In genomic region chr22:40043793-40044101, GRCh38 we compare ENCODE assay signal across 8 cellular contexts. TPM values are rescaled to one million over a fixed set of nuclear protein-coding genes. Genes with fewer than 3 reads are reported as not detected.
A peak's percentile ranks its signal among the peaks of the same experiment; 100 is the strongest.
DNase-seq lines count a peak whose midpoint lies in the region; ATAC-seq and TF ChIP-seq lines count a peak whose summit lies in the region.

No MANE protein-coding gene starts in this region.

- peak overlapping the region; percentile 99 for H3K27ac Mint-ChIP-seq in progenitor cell of endocrine pancreas

- no peak for TF ChIP-seq POLR2A in esophagus muscularis mucosa (IDR thresholded peaks at IDR 0.05; ENCODE audit: low read depth)

- H3K27ac ChIP-seq in DOHH2 (ENCODE audit: low read depth, low read length) (peak overlapping the region; percentile 59), RWPE2 (ENCODE audit: poor library complexity, severe bottlenecking) (peak overlapping the region; percentile 17), esophagus muscularis mucosa (replicated peaks in 1 of 4) (peak overlapping the region; percentile 91 to 98 (median 94))

- 49% methylated on average over 5 of the region's 5 CpGs for WGBS in esophagus muscularis mucosa

- H3K36me3 ChIP-seq in DOHH2 (ENCODE audit: control insufficient read depth, low read length) (no peaks in the 10 kb centered on the region; the same call in 1 of the 2 replicates), RWPE2 (ENCODE audit: low read depth) (no peaks in the 10 kb centered on the region), esophagus muscularis mucosa (no peaks in the 10 kb centered on the region)

- peaks cover 35% of the 10 kb centered on the region for H3K79me2 ChIP-seq in DOHH2 (ENCODE audit: control insufficient read depth, low read length)

- H3K4me1 ChIP-seq in DOHH2 (ENCODE audit: control insufficient read depth, low read length) (peaks cover 34% of the 10 kb centered on the region), RWPE2 (ENCODE audit: insufficient read depth, poor library complexity, severe bottlenecking) (peaks cover 19% of the 10 kb centered on the region), esophagus muscularis mucosa (peaks cover 45 to 69% (median 65%) of the 10 kb centered on the region in 4 donors)

- peaks cover 16% of the 10 kb centered on the region; the same call in 1 of the 2 replicates for H3K27me3 ChIP-seq in DOHH2 (ENCODE audit: control insufficient read depth, low read length)
- no peaks in the 10 kb centered on the region for H3K27me3 ChIP-seq in RWPE2 (ENCODE audit: insufficient read depth, poor library complexity, severe bottlenecking)
- no peaks in the 10 kb centered on the region for H3K27me3 ChIP-seq in esophagus muscularis mucosa

- peak overlapping the region; percentile 78 for H3K4me2 ChIP-seq in DOHH2 (ENCODE audit: low read length)

- no peaks in the 10 kb centered on the region for H4K20me1 ChIP-seq in DOHH2 (ENCODE audit: control insufficient read depth, insufficient read depth, low read depth, low read length)

- H3K4me1 Mint-ChIP-seq in progenitor cell of endocrine pancreas (ENCODE audit: low read depth): peaks cover 6% of the 10 kb centered on the region

- no peak for TF ChIP-seq CTCF in DOHH2 (IDR thresholded peaks at IDR 0.05; ENCODE audit: low read depth, low read length, poor library complexity, severe bottlenecking)
- TF ChIP-seq CTCF in RWPE2 (IDR thresholded peaks at IDR 0.05; ENCODE audit: poor library complexity, severe bottlenecking): no peak
- no peak for TF ChIP-seq CTCF in esophagus muscularis mucosa (IDR thresholded peaks at IDR 0.05)
- no peak for TF ChIP-seq CTCF in progenitor cell of endocrine pancreas (IDR thresholded peaks at IDR 0.05; ENCODE audit: unreplicated experiment)

- H3F3A ChIP-seq in DOHH2 (ENCODE audit: control insufficient read depth, insufficient read depth): peaks cover 14% of the 10 kb centered on the region

- intact Hi-C loops in esophagus muscularis mucosa (cut with DNase I): loop anchor here (2.0 to 10.0 kb wide), 3 partner anchors 139 to 303 kb away; partner anchors contain the start of gene ADSL

- peaks cover 15% of the 10 kb centered on the region for H3K27me3 Mint-ChIP-seq in progenitor cell of endocrine pancreas

- H3K4me3 ChIP-seq in DOHH2 (ENCODE audit: low read length) (peak overlapping the region; percentile 81), RWPE2 (ENCODE audit: severe bottlenecking) (peak overlapping the region; percentile 54), esophagus muscularis mucosa (peak overlapping the region; percentile 65 to 85 (median 81))

- H3K36me3 Mint-ChIP-seq in progenitor cell of endocrine pancreas (ENCODE audit: insufficient read depth): no peaks in the 10 kb centered on the region

- DNase-seq in RWPE2 (ENCODE audit: low spot score) (no peak), esophagus muscularis mucosa (ENCODE audit: extremely low spot score) (no peak), progenitor cell of endocrine pancreas (ENCODE audit: low spot score, unreplicated experiment) (no peak), cerebellum (ENCODE audit: low spot score) (no peak), 8988T (no peak), NCI-H446 treated with DMSO at 0.1 percent for 48 hours (lab: John Stamatoyannopoulos, UW) (no peak)

- peak overlapping the region; percentile 100 for H3K4me3 Mint-ChIP-seq in progenitor cell of endocrine pancreas (ENCODE audit: low read depth)

- H3K9me3 ChIP-seq in DOHH2 (ENCODE audit: control insufficient read depth, insufficient read depth, low read length) (no peaks in the 10 kb centered on the region), RWPE2 (ENCODE audit: severe bottlenecking) (no peaks in the 10 kb centered on the region), esophagus muscularis mucosa (no peaks in the 10 kb centered on the region)

- ATAC-seq in RWPE2 (ENCODE audit: low read depth): no peak
- no peak for ATAC-seq in GM19463 (IDR thresholded peaks at IDR 0.05; ENCODE audit: unreplicated experiment)

- H3K9me3 Mint-ChIP-seq in progenitor cell of endocrine pancreas (ENCODE audit: low read depth): peaks cover 2% of the 10 kb centered on the region

- H3K9me2 ChIP-seq in DOHH2 (replicated peaks; ENCODE audit: control insufficient read depth, low read length): no peaks in the 10 kb centered on the region

- TF ChIP-seq EP300 in esophagus muscularis mucosa (IDR thresholded peaks at IDR 0.05): no peak

RNA-seq across cellular contexts. Expression of gene FAM83F, which starts 49.0 kb away (rescaled TPM):
- under 1 TPM; 0.19 to 0.66 (median 0.41) TPM for total RNA-seq in esophagus muscularis mucosa
- 19.8 and 21.3 TPM in 2 replicates for total RNA-seq in progenitor cell of endocrine pancreas
- 0.36 TPM for total RNA-seq in cerebellum

Comparison
In these comparisons a context has a peak if more than half of its experiments do, and no peak if none do; other contexts are left out.
1. H3K27ac ChIP-seq: peak in every context shown above with its lines; median percentile 94 in esophagus muscularis mucosa; 59 in DOHH2; 17 in RWPE2.
2. RNA of gene FAM83F, which starts 49.0 kb away (total RNA-seq): 19.8 to 21.3 TPM in progenitor cell of endocrine pancreas; 0.19 to 0.66 TPM in esophagus muscularis mucosa and 0.36 TPM in cerebellum (single experiment); every median in the first group is over 10 times any median in the second.
3. Peak in every context shown above with its lines, with median percentiles within 50 percentile points of each other: H3K4me3 ChIP-seq.